In genomic region chr3:141103067-141103466, GRCh38 we compare ENCODE assay signal across 21 cellular contexts. TPM values are rescaled to one million over a fixed set of nuclear protein-coding genes. Genes with fewer than 3 reads are reported as not detected.
DNase-seq lines count a peak whose midpoint lies in the region; ATAC-seq and TF ChIP-seq lines count a peak whose summit lies in the region.
"Had no signal": no experiment of that assay in that cellular context is flagged by ENCODE, and none has a peak within 500 bp of the region (broad histone marks: within the 10 kb centered on the region; RNA-seq: fewer than 3 reads in every experiment).

No MANE protein-coding gene starts in this region.

- TF ChIP-seq CTCF in left ventricle myocardium inferior (IDR thresholded peaks at IDR 0.05; ENCODE audit: borderline replicate concordance): no peak
- TF ChIP-seq CTCF in heart left ventricle (IDR thresholded peaks at IDR 0.05): no peak
- no peak for TF ChIP-seq CTCF in neural progenitor cell (IDR thresholded peaks at IDR 0.05)
- TF ChIP-seq CTCF in upper lobe of right lung (IDR thresholded peaks at IDR 0.05): no peak
- TF ChIP-seq CTCF in SK-N-SH (IDR thresholded peaks at IDR 0.05): no peak

- H2AFZ ChIP-seq in neural progenitor cell (replicated peaks) (no peak overlapping the region), SK-N-SH (ENCODE audit: low read depth) (no peak overlapping the region)
- H2AFZ ChIP-seq: GM23248 had no signal

- 68 to 89% (median 73%) methylated on average over 2 of the region's 2 CpGs for WGBS in heart left ventricle, 4 donors
- WGBS in SK-N-SH (ENCODE audit: low lambda C conversion rate): 40% methylated on average over 2 of the region's 2 CpGs

- no peaks in the 10 kb centered on the region for H3K36me3 ChIP-seq in left ventricle myocardium inferior
- H3K36me3 ChIP-seq in heart left ventricle: no peaks in the 10 kb centered on the region
- no peaks in the 10 kb centered on the region for H3K36me3 ChIP-seq in neural progenitor cell
- H3K36me3 ChIP-seq in upper lobe of right lung: no peaks in the 10 kb centered on the region
- no peaks in the 10 kb centered on the region for H3K36me3 ChIP-seq in SK-N-SH (replicated peaks in 1 of 2; ENCODE audit: control insufficient read depth in 1 of 2, insufficient read depth in 2 of 2, low read length in 1 of 2)
- H3K36me3 ChIP-seq: BLaER1 had no signal

- no peak for TF ChIP-seq EP300 in SK-N-SH (IDR thresholded peaks at IDR 0.05; ENCODE audit: borderline replicate concordance in 1 of 2, low read depth in 1 of 2, low read length in 1 of 2)

- no peaks in the 10 kb centered on the region for H3K9me2 ChIP-seq in SK-N-SH

- ATAC-seq in heart left ventricle (no peak), upper lobe of right lung (no peak)
- ATAC-seq: GM12878, HCT116 had no signal

- H3K9me3 ChIP-seq in left ventricle myocardium inferior (replicated peaks) (no peaks in the 10 kb centered on the region), heart left ventricle (no peaks in the 10 kb centered on the region), neural progenitor cell (ENCODE audit: low read depth) (peaks cover 4% of the 10 kb centered on the region), upper lobe of right lung (no peaks in the 10 kb centered on the region), SK-N-SH (no peaks in the 10 kb centered on the region)

- no peak overlapping the region for H3K4me2 ChIP-seq in neural progenitor cell
- H3K4me2 ChIP-seq in SK-N-SH: no peak overlapping the region
- H3K4me2 ChIP-seq: BLaER1 had no signal

- peaks cover 6% of the 10 kb centered on the region for H3K27me3 Mint-ChIP-seq in neural progenitor cell (ENCODE audit: insufficient read depth, low read depth)

- H3K27me3 ChIP-seq in left ventricle myocardium inferior (ENCODE audit: low read depth) (no peaks in the 10 kb centered on the region), heart left ventricle (no peaks in the 10 kb centered on the region), neural progenitor cell (no peaks in the 10 kb centered on the region), upper lobe of right lung (no peaks in the 10 kb centered on the region), SK-N-SH (ENCODE audit: insufficient read depth) (no peaks in the 10 kb centered on the region)
- H3K27me3 ChIP-seq: BLaER1 had no signal

- H3K4me1 Mint-ChIP-seq in neural progenitor cell: peaks cover 46% of the 10 kb centered on the region
- H3K4me1 Mint-ChIP-seq: CD4-positive, alpha-beta memory T cell had no signal

- H3K4me3 Mint-ChIP-seq in neural progenitor cell: no peak overlapping the region
- H3K4me3 Mint-ChIP-seq: CD4-positive, alpha-beta memory T cell had no signal

- TF ChIP-seq RAD21 in SK-N-SH (IDR thresholded peaks at IDR 0.05; ENCODE audit: low read length): no peak

- H3K4me3 ChIP-seq in left ventricle myocardium inferior (no peak overlapping the region), heart left ventricle (no peak overlapping the region), neural progenitor cell (no peak overlapping the region), upper lobe of right lung (no peak overlapping the region), SK-N-SH (ENCODE audit: low read depth in 2 of 2, low read length in 1 of 2) (no peak overlapping the region)
- H3K4me3 ChIP-seq: BLaER1, GM12878, GM23248 had no signal

- H3K4me1 ChIP-seq in left ventricle myocardium inferior: peaks cover 12% of the 10 kb centered on the region
- H3K4me1 ChIP-seq in heart left ventricle: peaks cover 0 to 12% (median under 1%) of the 10 kb centered on the region in 12 donors
- peaks cover 15% of the 10 kb centered on the region for H3K4me1 ChIP-seq in neural progenitor cell
- no peaks in the 10 kb centered on the region for H3K4me1 ChIP-seq in upper lobe of right lung
- peaks cover 0 to 14% of the 10 kb centered on the region in 2 experiments; a peak in 1 of 4 replicates for H3K4me1 ChIP-seq in SK-N-SH (ENCODE audit: control insufficient read depth in 1 of 2, insufficient read depth in 2 of 2, low read depth in 1 of 2, low read length in 1 of 2)

- H3K27ac Mint-ChIP-seq in neural progenitor cell: peak overlapping the region; percentile 88
- H3K27ac Mint-ChIP-seq: CD4-positive, alpha-beta memory T cell had no signal

- H3F3A ChIP-seq in neural progenitor cell (ENCODE audit: low read depth) (peaks cover 4% of the 10 kb centered on the region), SK-N-SH (replicated peaks; ENCODE audit: insufficient read depth) (no peaks in the 10 kb centered on the region)

- H3K27ac ChIP-seq in left ventricle myocardium inferior (replicated peaks) (no peak overlapping the region), heart left ventricle (no peak overlapping the region), neural progenitor cell (no peak overlapping the region), upper lobe of right lung (no peak overlapping the region), SK-N-SH (ENCODE audit: low read depth in 2 of 2, low read length in 1 of 2) (no peak overlapping the region)
- H3K27ac ChIP-seq: BLaER1, GM23248 had no signal

- H3K79me2 ChIP-seq in neural progenitor cell (ENCODE audit: low read depth) (no peaks in the 10 kb centered on the region), SK-N-SH (ENCODE audit: insufficient read depth) (no peaks in the 10 kb centered on the region)

- POLR2A ChIA-PET in SK-N-SH (lab: Yijun Ruan, JAX): interaction anchor here (1.3 kb wide), 1 partner anchor 52 kb away, joined by 3 read pairs; the partner anchor contains the start of gene SPSB4

- DNase-seq in left ventricle myocardium inferior (peak; percentile 0), heart left ventricle (no peak), islet precursor cell (peak; percentile 71), neural progenitor cell (ENCODE audit: low spot score) (no peak), upper lobe of right lung (no peak), SK-N-SH (no peak), NCI-H1105 (lab: John Stamatoyannopoulos, UW) (no peak), hippocampal formation (lab: John Stamatoyannopoulos, UW) (no peak)
- DNase-seq: CD4-positive, alpha-beta memory T cell; DMS153; GM23248; Kasumi-1; MM.1S; NCI-H1105 treated with DMSO at 0.1 percent for 48 hours; NCI-H187; NCI-H2107; NCI-H510A treated with DMSO at 0.1 percent for 48 hours; NCI-H82 had no signal

- intact Hi-C loops in left ventricle myocardium inferior (cut with micrococcal nuclease): no loop called here
- intact Hi-C loops in heart left ventricle (cut with DNase I): loop anchor here in 4 of 10 donors (5.0 to 10.0 kb wide), 4 partner anchors 48 to 208 kb away; partner anchors contain the start of gene SPSB4 (in 2 of the 4)
- intact Hi-C loops in upper lobe of right lung (cut with DNase I): loop anchor here (10.0 kb wide), 1 partner anchor 98 kb away; no protein-coding TSS in a partner anchor

- no peak overlapping the region for H3K9ac ChIP-seq in neural progenitor cell
- H3K9ac ChIP-seq in SK-N-SH: no peak overlapping the region
- H3K9ac ChIP-seq: BLaER1, GM23248 had no signal

- no peak for TF ChIP-seq POLR2A in heart left ventricle (IDR thresholded peaks at IDR 0.05)

- peaks cover 24% of the 10 kb centered on the region for H3K36me3 Mint-ChIP-seq in neural progenitor cell
- H3K36me3 Mint-ChIP-seq: CD4-positive, alpha-beta memory T cell had no signal

- H4K20me1 ChIP-seq in neural progenitor cell (ENCODE audit: low read depth) (no peaks in the 10 kb centered on the region), SK-N-SH (ENCODE audit: insufficient read depth) (no peaks in the 10 kb centered on the region)
- H4K20me1 ChIP-seq: BLaER1 had no signal

- CTCF ChIA-PET in SK-N-SH (lab: Yijun Ruan, JAX): interaction anchor here (0.7 to 6.2 kb wide), 12 partner anchors 10 to 125 kb away, joined by 3 to 78 read pairs (median 4); partner anchors contain the start of gene SPSB4

- peaks cover 13% of the 10 kb centered on the region for H3K9me3 Mint-ChIP-seq in neural progenitor cell

TF ChIP-seq in SK-N-SH, 30 proteins besides CTCF, POLR2A, EP300 and RAD21 (continues in another document):
- TF ChIP-seq TCF12 (IDR thresholded peaks at IDR 0.05) (no peak), MEF2A (IDR thresholded peaks at IDR 0.05; ENCODE audit: borderline replicate concordance, low read depth) (no peak), PBX3 (IDR thresholded peaks at IDR 0.05) (no peak)

RNA-seq across cellular contexts. Expression of gene SPSB4, which starts 51.9 kb away (rescaled TPM):
- total RNA-seq in left ventricle myocardium inferior (11.2 TPM), heart left ventricle (10 to 100 TPM in 1 of 9 donors, 1 to 10 TPM in 8; 3.7 to 11.1 (median 4.8) TPM), neural progenitor cell (ENCODE audit: low replicate concordance) (4.9 and 10.7 TPM in 2 replicates), upper lobe of right lung (1.2 TPM)
- polyA plus RNA-seq in heart left ventricle (1 to 10 TPM; 3.3 to 5.7 TPM), SK-N-SH (2012; rRNA removed) (0.10 and 0.21 TPM in 2 replicates)
- polyA plus RNA-seq in SK-N-SH (2012; cell fraction: cytosol; rRNA removed): 0.15 and 0.30 TPM in 2 replicates
- polyA plus RNA-seq in SK-N-SH (2012; cell fraction: nucleus; rRNA removed): 0.04 and 0.07 TPM in 2 replicates
- total RNA-seq: CD4-positive, alpha-beta memory T cell; GM12878; GM23248 had no signal
- polyA plus RNA-seq: CD4-positive, alpha-beta memory T cell; GM12878; GM23248 had no signal

Comparison
In these comparisons a context has a peak if more than half of its experiments do, and no peak if none do; other contexts are left out.
1. DNase-seq: peak in left ventricle myocardium inferior (single experiment) and islet precursor cell (single experiment); none in heart left ventricle (0 of 5), neural progenitor cell (single experiment), upper lobe of right lung (single experiment), SK-N-SH (single experiment), NCI-H1105 (single experiment) and hippocampal formation (0 of 2).